In the genomic region with DNA sequence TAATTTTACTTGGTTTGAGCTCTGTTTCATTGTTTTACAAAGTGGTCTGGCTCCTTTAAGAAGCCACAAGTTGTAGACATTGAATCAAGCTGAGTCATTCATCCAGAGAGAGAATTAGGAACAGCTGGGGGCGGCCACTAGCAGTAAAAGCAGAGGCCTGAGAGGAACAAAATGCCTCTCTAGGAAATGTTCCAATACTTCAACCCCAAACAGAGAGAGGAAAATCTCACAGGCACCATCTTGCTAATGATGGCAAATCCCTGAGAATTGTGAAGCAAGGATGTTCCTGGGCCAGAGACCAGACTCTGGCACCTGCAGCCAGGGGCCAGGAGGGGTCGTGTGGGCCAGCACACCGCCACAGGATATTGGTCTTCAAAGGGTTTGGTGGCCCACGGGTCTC, we compare ENCODE assay signal across 8 cellular contexts. TPM values are rescaled to one million over a fixed set of nuclear protein-coding genes. Genes with fewer than 3 reads are reported as not detected.
DNase-seq lines count a peak whose midpoint lies in the region; ATAC-seq, FAIRE-seq and TF ChIP-seq lines count a peak whose summit lies in the region.

No MANE protein-coding gene starts in this region.

- no peaks in the 10 kb centered on the region for H3K9me3 Mint-ChIP-seq in CD14-positive monocyte

- H3K4ac ChIP-seq in H1 (replicated peaks; ENCODE audit: insufficient read length, low read depth, low read length) = no peak overlapping the region

- 51% methylated on average over 4 of the region's 4 CpGs; no CpG with 5 or more reads in 1 of the 2 experiments for WGBS in H1 (ENCODE audit: extremely low coverage in 1 of 2, insufficient coverage in 1 of 2, insufficient read length in 1 of 2, insufficient replicate concordance in 2 of 2, low coverage in 1 of 2, low lambda C conversion rate in 2 of 2, missing lambda C conversion rate in 1 of 2), 2 experiments

- no peak overlapping the region for H3K9ac ChIP-seq in H1 (replicated peaks in 1 of 4; ENCODE audit: extremely low read depth in 1 of 4, low read depth in 3 of 4, low read length in 3 of 4)

- intact Hi-C loops in CD14-positive monocyte (cut with micrococcal nuclease) (no loop called here), mucosa of descending colon (cut with DNase I, micrococcal nuclease) (no loop called here)

- TF ChIP-seq CTCF in CD14-positive monocyte (IDR thresholded peaks at IDR 0.05) (no peak), H1 (IDR thresholded peaks at IDR 0.05; ENCODE audit: control extremely low read depth in 1 of 3, insufficient read depth in 1 of 3, low read depth in 1 of 3, low read length in 3 of 3) (peak in 2 of 3 experiments; percentile 12 to 20; a peak in 2 of 4 replicates), mucosa of descending colon (IDR thresholded peaks at IDR 0.05) (no peak)

- H3K4me2 ChIP-seq in H1 (ENCODE audit: insufficient read depth in 1 of 2, low read depth in 2 of 2, low read length in 2 of 2) = no peak overlapping the region; a peak in 1 of 4 replicates

- peak overlapping the region; percentile 32; the same call in 1 of the 2 replicates for H3K27ac ChIP-seq in H1 (ENCODE audit: low read depth, low read length)

- no peak for TF ChIP-seq EP300 in H1 (IDR thresholded peaks at IDR 0.05; ENCODE audit: borderline replicate concordance in 1 of 2, low read depth in 2 of 2, low read length in 2 of 2)

- peaks cover 0 to 2% of the 10 kb centered on the region in 2 donors for H3K36me3 Mint-ChIP-seq in CD14-positive monocyte

- H3K18ac ChIP-seq in H1 (ENCODE audit: extremely low read depth, low read length) = peak overlapping the region; percentile 72; the same call in 1 of the 2 replicates

- no peak overlapping the region for H3K23ac ChIP-seq in H1 (ENCODE audit: insufficient read length)

- DNase-seq in CD14-positive monocyte (ENCODE audit: low spot score) (no peak), NCI-H2171 (lab: John Stamatoyannopoulos, UW) (peak; percentile 5), H1 (ENCODE audit: low read depth in 1 of 2, low spot score in 2 of 2) (no peak), mucosa of descending colon (peak in 1 of 3 donors; percentile 42), T-helper 1 cell (no peak), NK-92 (lab: John Stamatoyannopoulos, UW; ENCODE audit: unreplicated experiment) (no peak)
- no peak for DNase-seq in stimulated activated CD4-positive, alpha-beta T cell treated with anti-CD3 and anti-CD28 coated beads, Interleukin-12 subunit alpha, Interleukin-12 subunit beta, amount 100 ng/mL, for 4 hours

- H4K20me1 ChIP-seq in H1 (replicated peaks in 1 of 2; ENCODE audit: control insufficient read depth in 1 of 2, insufficient read depth in 2 of 2, low read length in 2 of 2) = no peaks in the 10 kb centered on the region

- ATAC-seq in mucosa of descending colon (peak; percentile 58), HG02870 (IDR thresholded peaks at IDR 0.05; ENCODE audit: unreplicated experiment) (no peak)

- POLR2A ChIA-PET in H1 (lab: Charles Lee; ENCODE audit: partially characterized antibody) = interaction anchor here (1.4 kb wide), 1 partner anchor 23 kb away, joined by 5 read pairs; no protein-coding TSS in a partner anchor

- TF ChIP-seq RAD21 in H1 (IDR thresholded peaks at IDR 0.05 in 1 of 2, conservative IDR thresholded peaks at IDR 0.05 in 1 of 2; ENCODE audit: low read depth in 2 of 2, low read length in 2 of 2) = no peak; a peak in 1 of 4 replicates

- H3K36me3 ChIP-seq in H1 (ENCODE audit: control insufficient read depth in 2 of 4, insufficient read depth in 4 of 4, low read length in 3 of 4) = no peaks in the 10 kb centered on the region
- H3K36me3 ChIP-seq in mucosa of descending colon (ENCODE audit: low read depth) = no peaks in the 10 kb centered on the region

- no peaks in the 10 kb centered on the region for H3K27me3 ChIP-seq in H1 (replicated peaks in 1 of 4; ENCODE audit: control insufficient read depth in 3 of 4, extremely low read depth in 1 of 4, insufficient read depth in 3 of 4, low read length in 3 of 4)

- H3K27ac Mint-ChIP-seq in CD14-positive monocyte = peak overlapping the region in 6 of 7 donors; percentile 33 to 70 (median 44)

- peak overlapping the region; percentile 2 for H4K91ac ChIP-seq in H1 (replicated peaks; ENCODE audit: insufficient read length, low read length)

- H3K4me1 ChIP-seq in H1 (replicated peaks in 1 of 4; ENCODE audit: control insufficient read depth in 3 of 4, insufficient read depth in 4 of 4, low read length in 3 of 4) = peaks cover 5 to 12% (median 10%) of the 10 kb centered on the region in 4 experiments
- H3K4me1 ChIP-seq in mucosa of descending colon (ENCODE audit: low read depth) = peaks cover 3% of the 10 kb centered on the region

- no peak overlapping the region for H3K56ac ChIP-seq in H1 (replicated peaks; ENCODE audit: insufficient read length, low read depth, low read length)

- H2BK120ac ChIP-seq in H1 (replicated peaks; ENCODE audit: low read depth, low read length) = no peak overlapping the region

- no peak overlapping the region for H3K14ac ChIP-seq in H1 (ENCODE audit: insufficient read length)

- no peak overlapping the region; the same call in 1 of the 2 replicates for H4K8ac ChIP-seq in H1 (ENCODE audit: extremely low read depth, insufficient read depth, low read length)

- CTCF ChIA-PET in H1 (lab: Charles Lee; ENCODE audit: partially characterized antibody) = interaction anchor here (10.0 kb wide), 1 partner anchor 28 kb away, joined by 59 read pairs; the partner anchor contains the start of gene TRIL

- no peak for TF ChIP-seq POLR2A in H1 (IDR thresholded peaks at IDR 0.05; ENCODE audit: control extremely low read depth in 1 of 2, low read depth in 2 of 2, low read length in 2 of 2)

- H3K79me1 ChIP-seq in H1 (ENCODE audit: low read depth, low read length) = no peaks in the 10 kb centered on the region

- H3K4me1 Mint-ChIP-seq in CD14-positive monocyte = peaks cover 54% of the 10 kb centered on the region

- 0 out of 2 replicates have a peak overlapping the region, but pooled peaks have one; percentile 21 for H2BK5ac ChIP-seq in H1 (ENCODE audit: low read depth, low read length)

- H3K9me3 ChIP-seq in H1 (ENCODE audit: insufficient read depth in 2 of 2, low read depth in 1 of 2, low read length in 1 of 2) = no peaks in the 10 kb centered on the region
- no peaks in the 10 kb centered on the region for H3K9me3 ChIP-seq in mucosa of descending colon

- H3K23me2 ChIP-seq in H1 (ENCODE audit: low read depth, low read length) = no peaks in the 10 kb centered on the region

- H2BK15ac ChIP-seq in H1 (ENCODE audit: low read length) = no peak overlapping the region

- peak overlapping the region; percentile 27 for H4K5ac ChIP-seq in H1 (ENCODE audit: insufficient read length, low read depth, low read length)

- peak; percentile 50 for FAIRE-seq in H1 (lab: Jason Lieb, UNC)

- H2BK12ac ChIP-seq in H1 (ENCODE audit: low read depth, low read length) = 0 out of 2 replicates have a peak overlapping the region, but pooled peaks have one; percentile 28

- H2BK20ac ChIP-seq in H1 (ENCODE audit: low read length) = 0 out of 2 replicates have a peak overlapping the region, but pooled peaks have one; percentile 62

- no peak overlapping the region for H3K4me3 Mint-ChIP-seq in CD14-positive monocyte

- H2AFZ ChIP-seq in H1 (ENCODE audit: low read length) = peak overlapping the region; percentile 11; the same call in 1 of the 2 replicates

- peaks cover 0 to 3% (median 2%) of the 10 kb centered on the region in 3 donors for H3K27me3 Mint-ChIP-seq in CD14-positive monocyte (ENCODE audit: low read depth in 3 of 3)

- H3K79me2 ChIP-seq in H1 (ENCODE audit: control insufficient read depth in 1 of 2, insufficient read depth in 2 of 2, low read length in 2 of 2) = no peaks in the 10 kb centered on the region

- no peak overlapping the region for H2AK5ac ChIP-seq in H1 (ENCODE audit: low read depth, low read length)

- H3K4me3 ChIP-seq in H1 (ENCODE audit: extremely low read depth in 1 of 4, insufficient read depth in 2 of 4, low read depth in 3 of 4, low read length in 4 of 4) = peak overlapping the region in 1 of 4 experiments; percentile 23; a peak in 1 of 8 replicates
- no peak overlapping the region for H3K4me3 ChIP-seq in mucosa of descending colon

TF ChIP-seq in H1, 55 proteins besides CTCF, POLR2A, EP300 and RAD21:
- 0 out of 2 replicates have a peak, but pooled peaks have one; percentile 27 for TF ChIP-seq JUND (IDR thresholded peaks at IDR 0.05; ENCODE audit: low read length)
- TF ChIP-seq HDAC2 (IDR thresholded peaks at IDR 0.05; ENCODE audit: borderline replicate concordance in 1 of 2, low read depth in 2 of 2, low read length in 2 of 2) = no peak
- TF ChIP-seq CHD1 (IDR thresholded peaks at IDR 0.05; ENCODE audit: low read depth, low read length) = no peak
- peak; percentile 88 for TF ChIP-seq BACH1 (IDR thresholded peaks at IDR 0.05; ENCODE audit: low read length)
- TF ChIP-seq MAFK (IDR thresholded peaks at IDR 0.05; ENCODE audit: low read depth, low read length) = peak; percentile 84
- peak; percentile 23 for TF ChIP-seq ASH2L (IDR thresholded peaks at IDR 0.05; ENCODE audit: low read length)

RNA-seq across cellular contexts. Expression of gene TRIL, which starts 26.5 kb away (rescaled TPM):
- not detected for polyA plus RNA-seq in CD14-positive monocyte
- total RNA-seq in H1 (2021; fragmentation: NEBNext Ultra II Directional; extraction: Animal tissue kit (Norgen Biotek cat#: 25700)) = 5.5 and 5.8 TPM in 2 replicates
- polyA plus RNA-seq in H1 (2011; rRNA removed) = 3.9 and 4.9 TPM in 2 replicates
- 3.8 TPM for polyA plus RNA-seq in H1 (2011; cell fraction: cytosol; rRNA removed)
- 3.8 TPM for polyA plus RNA-seq in H1 (2011; cell fraction: nucleus; rRNA removed)
- polyA plus RNA-seq in H1 (2012, experiment 1 of 2) = 2.7 to 5.3 TPM (median 4.3 TPM) in 4 replicates
- 3.1 TPM for polyA plus RNA-seq in H1 (2012, experiment 2 of 2)
- polyA plus RNA-seq in H1 (2013, experiment 1 of 2) = 5.8 TPM
- 5.7 TPM for polyA plus RNA-seq in H1 (2013, experiment 2 of 2)
- 2.6 and 3.0 TPM in 2 replicates for polyA minus RNA-seq in H1 (2011; rRNA and poly(A)+ RNA removed)
- polyA minus RNA-seq in H1 (2011; cell fraction: cytosol; rRNA and poly(A)+ RNA removed) = 5.1 TPM
- polyA minus RNA-seq in H1 (2011; cell fraction: nucleus; rRNA and poly(A)+ RNA removed) = 5.2 TPM
- total RNA-seq in mucosa of descending colon = 1 to 10 TPM in 2 of 3 donors, under 1 TPM in 1; 0.96 to 2.2 (median 1.5) TPM

Comparison
In these comparisons a context has a peak if more than half of its experiments do, and no peak if none do; other contexts are left out.
1. CTCF ChIP-seq: peak in H1 (2 of 3); none in CD14-positive monocyte (single experiment) and mucosa of descending colon (single experiment).